In genomic region chrX:24241822-24242648, GRCh38 we compare ENCODE assay signal across 8 cellular contexts.
A peak's percentile ranks its signal among the peaks of the same experiment; 100 is the strongest.
DNase-seq lines count a peak whose midpoint lies in the region; ATAC-seq, FAIRE-seq and TF ChIP-seq lines count a peak whose summit lies in the region.

No MANE protein-coding gene starts in this region.

- H3K4me1 ChIP-seq in GM12878 (ENCODE audit: control insufficient read depth, insufficient read depth, low read length) (0 out of 2 replicates have a peak, but pooled peaks cover 3% of the 10 kb centered on the region), mucosa of descending colon (ENCODE audit: low read depth) (no peaks in the 10 kb centered on the region)

- TF ChIP-seq EP300 in GM12878 (IDR thresholded peaks at IDR 0.05; ENCODE audit: borderline replicate concordance in 1 of 2, control insufficient read depth in 1 of 2, low read depth in 2 of 2, low read length in 2 of 2) = no peak

- SMC1A ChIA-PET in GM12878 (lab: Charles Lee; ENCODE audit: uncharacterized antibody, unreplicated experiment) = interaction anchor here (0.6 to 2.4 kb wide), 20 partner anchors 8 to 510 kb away, joined by 3 to 16 read pairs (median 4); partner anchors contain the start of genes APOO, CXorf58, EIF2S3 and KLHL15

- DNase-seq in NCI-H82 (lab: John Stamatoyannopoulos, UW) (peak; percentile 64), NCI-H82 treated with DMSO at 0.1 percent for 48 hours (lab: John Stamatoyannopoulos, UW; ENCODE audit: unreplicated experiment) (no peak), NCI-H1105 treated with DMSO at 0.1 percent for 48 hours (lab: John Stamatoyannopoulos, UW) (peak; percentile 43), GM12878 (ENCODE audit: low read depth, low spot score) (no peak), kidney glomerular epithelial cell (lab: John Stamatoyannopoulos, UW) (peak; percentile 4), mucosa of descending colon (no peak), OCI-M2 (lab: John Stamatoyannopoulos, UW; ENCODE audit: unreplicated experiment) (no peak)

- no peaks in the 10 kb centered on the region for H3K79me2 ChIP-seq in GM12878 (ENCODE audit: control insufficient read depth, insufficient read depth, low read length)

- peak; percentile 11 for ATAC-seq in GM21786 (IDR thresholded peaks at IDR 0.05; ENCODE audit: unreplicated experiment)
- peak; percentile 60 for ATAC-seq in GM12878
- no peak for ATAC-seq in mucosa of descending colon

- H3K9me3 ChIP-seq in GM12878 (replicated peaks; ENCODE audit: control insufficient read depth, insufficient read depth, low read length) (no peaks in the 10 kb centered on the region), mucosa of descending colon (no peaks in the 10 kb centered on the region)

- no peaks in the 10 kb centered on the region for H4K20me1 ChIP-seq in GM12878 (ENCODE audit: control insufficient read depth, insufficient read depth)

- H3K4me2 ChIP-seq in GM12878 (ENCODE audit: control insufficient read depth, insufficient read depth) = peak overlapping the region; percentile 49; the same call in 1 of the 2 replicates

- H3K9ac ChIP-seq in GM12878 (ENCODE audit: control insufficient read depth, insufficient read depth, low read length) = no peak overlapping the region

- RAD21 ChIA-PET in GM12878 (lab: Charles Lee; ENCODE audit: unreplicated experiment) = interaction anchor here (0.6 to 2.4 kb wide), 24 partner anchors 8 to 542 kb away, joined by 3 to 38 read pairs (median 4); partner anchors contain the start of genes EIF2S3, SAT1 and ZFX

- H3K36me3 ChIP-seq in GM12878 (ENCODE audit: control insufficient read depth in 2 of 2, insufficient read depth in 2 of 2, low read length in 1 of 2) = no peaks in the 10 kb centered on the region
- H3K36me3 ChIP-seq in mucosa of descending colon (ENCODE audit: low read depth) = no peaks in the 10 kb centered on the region

- peak; percentile 67 for TF ChIP-seq RAD21 in GM12878 (IDR thresholded peaks at IDR 0.05; ENCODE audit: insufficient read depth, low read depth, low read length)

- 48% methylated on average over 11 of the region's 13 CpGs for WGBS in GM12878 (ENCODE audit: insufficient coverage, insufficient replicate concordance, low lambda C conversion rate, missing lambda C conversion rate)

- FAIRE-seq in GM12878 (lab: Jason Lieb, UNC) = no peak

- peak overlapping the region; percentile 43 for H3K27ac ChIP-seq in GM12878 (ENCODE audit: control insufficient read depth, insufficient read depth)

- H3K27me3 ChIP-seq in GM12878 (replicated peaks in 1 of 2; ENCODE audit: control insufficient read depth in 2 of 2, insufficient read depth in 2 of 2, low read length in 1 of 2) = no peaks in the 10 kb centered on the region

- in situ Hi-C loops in GM12878 (cut with MboI) = loop anchor here (5.0 kb wide), 1 partner anchor 160 kb away; no protein-coding TSS in a partner anchor

- TF ChIP-seq POLR2A in GM12878 (IDR thresholded peaks at IDR 0.05; ENCODE audit: low read depth, low read length) = no peak

- BruUV-seq in GM12878 (replicated peaks; lab: Mats Ljungman, UMichigan) = no TSS peak

- intact Hi-C loops in GM12878 (cut with micrococcal nuclease; ENCODE audit: unreplicated experiment) = loop anchor here (1.0 to 10.0 kb wide), 6 partner anchors 75 to 547 kb away; partner anchors contain the start of genes CXorf58 and EIF2S3
- intact Hi-C loops in mucosa of descending colon (cut with DNase I, micrococcal nuclease) = no loop called here

- POLR2A ChIA-PET in GM12878 (lab: Charles Lee) = interaction anchor here (0.5 to 1.3 kb wide), 8 partner anchors 8 to 677 kb away, joined by 3 to 6 read pairs (median 3); no protein-coding TSS in a partner anchor

- TF ChIP-seq CTCF in GM12878 (IDR thresholded peaks at IDR 0.05 in 2 of 3, conservative IDR thresholded peaks at IDR 0.05 in 1 of 3; ENCODE audit: control insufficient read depth in 2 of 3, extremely low read depth in 1 of 3, insufficient read depth in 1 of 3, low read depth in 3 of 3, low read length in 3 of 3) = peak; percentile 35 to 63 (median 42); a peak in 4 of 6 replicates
- no peak for TF ChIP-seq CTCF in mucosa of descending colon (IDR thresholded peaks at IDR 0.05)

- CTCF ChIA-PET in GM12878 (lab: Yijun Ruan, JAX) = interaction anchor here (0.6 to 3.1 kb wide), 23 partner anchors 9 to 570 kb away, joined by 3 to 26 read pairs (median 3); partner anchors contain the start of genes EIF2S3, SAT1 and ZFX

- no peak overlapping the region; the same call in 1 of the 2 replicates for H2AFZ ChIP-seq in GM12878 (ENCODE audit: control insufficient read depth, low read depth, low read length)

- H3K4me3 ChIP-seq in GM12878 = no peak overlapping the region
- H3K4me3 ChIP-seq in mucosa of descending colon = no peak overlapping the region

TF ChIP-seq in GM12878, 131 proteins besides CTCF, POLR2A, EP300 and RAD21 (continues in another document):
- TF ChIP-seq MYB (IDR thresholded peaks at IDR 0.05; ENCODE audit: borderline replicate concordance, low read depth, low read length) = no peak
- TF ChIP-seq NFIC (IDR thresholded peaks at IDR 0.05; ENCODE audit: low read depth, low read length) = no peak
- TF ChIP-seq CBX5 (IDR thresholded peaks at IDR 0.05; ENCODE audit: low read depth) = no peak
- TF ChIP-seq BACH1 (IDR thresholded peaks at IDR 0.05; ENCODE audit: borderline replicate concordance) = no peak
- peak; percentile 52; the same call in 1 of the 2 replicates for TF ChIP-seq ZBTB40 (IDR thresholded peaks at IDR 0.05; ENCODE audit: borderline replicate concordance)
- TF ChIP-seq, protein P1, sequence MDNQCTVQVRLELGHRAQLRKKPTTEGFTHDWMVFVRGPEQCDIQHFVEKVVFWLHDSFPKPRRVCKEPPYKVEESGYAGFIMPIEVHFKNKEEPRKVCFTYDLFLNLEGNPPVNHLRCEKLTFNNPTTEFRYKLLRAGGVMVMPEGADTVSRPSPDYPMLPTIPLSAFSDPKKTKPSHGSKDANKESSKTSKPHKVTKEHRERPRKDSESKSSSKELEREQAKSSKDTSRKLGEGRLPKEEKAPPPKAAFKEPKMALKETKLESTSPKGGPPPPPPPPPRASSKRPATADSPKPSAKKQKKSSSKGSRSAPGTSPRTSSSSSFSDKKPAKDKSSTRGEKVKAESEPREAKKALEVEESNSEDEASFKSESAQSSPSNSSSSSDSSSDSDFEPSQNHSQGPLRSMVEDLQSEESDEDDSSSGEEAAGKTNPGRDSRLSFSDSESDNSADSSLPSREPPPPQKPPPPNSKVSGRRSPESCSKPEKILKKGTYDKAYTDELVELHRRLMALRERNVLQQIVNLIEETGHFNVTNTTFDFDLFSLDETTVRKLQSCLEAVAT (IDR thresholded peaks at IDR 0.05) = peak; percentile 93
- no peak for TF ChIP-seq MYC (IDR thresholded peaks at IDR 0.05; ENCODE audit: insufficient read depth, insufficient read length, insufficient replicate concordance, low read length, severe bottlenecking)
- no peak for TF ChIP-seq ZSCAN29 (IDR thresholded peaks at IDR 0.05)
- TF ChIP-seq ZNF384 (IDR thresholded peaks at IDR 0.05; ENCODE audit: borderline replicate concordance, low read depth, low read length) = 0 out of 2 replicates have a peak, but pooled peaks have one; percentile 9
- TF ChIP-seq CBFB (IDR thresholded peaks at IDR 0.05; ENCODE audit: low read depth) = no peak
- peak; percentile 56; the same call in 1 of the 2 replicates for TF ChIP-seq SMC3 (IDR thresholded peaks at IDR 0.05; ENCODE audit: borderline replicate concordance, low read length)
- no peak for TF ChIP-seq SMARCA5 (IDR thresholded peaks at IDR 0.05)
- TF ChIP-seq BMI1 (IDR thresholded peaks at IDR 0.05; ENCODE audit: borderline replicate concordance) = no peak
- no peak for TF ChIP-seq KDM1A (IDR thresholded peaks at IDR 0.05; ENCODE audit: borderline replicate concordance)
- no peak for TF ChIP-seq ZNF622 (IDR thresholded peaks at IDR 0.05)
- TF ChIP-seq CREM (IDR thresholded peaks at IDR 0.05; ENCODE audit: low read depth) = no peak
- TF ChIP-seq SREBF2 (IDR thresholded peaks at IDR 0.05; ENCODE audit: low read length) = no peak
- no peak for TF ChIP-seq YBX1 (IDR thresholded peaks at IDR 0.05)
- no peak for TF ChIP-seq HDAC2 (IDR thresholded peaks at IDR 0.05)
- TF ChIP-seq MEF2B (IDR thresholded peaks at IDR 0.05; ENCODE audit: partially characterized antibody, poor library complexity, severe bottlenecking) = peak; percentile 87

Comparison
In these comparisons a context has a peak if more than half of its experiments do, and no peak if none do; other contexts are left out.
1. DNase-seq: peak in NCI-H82 (single experiment), NCI-H1105 treated with DMSO at 0.1 percent for 48 hours (single experiment) and kidney glomerular epithelial cell (single experiment); none in NCI-H82 treated with DMSO at 0.1 percent for 48 hours (single experiment), GM12878 (single experiment), mucosa of descending colon (0 of 3) and OCI-M2 (single experiment).